7 cellular contexts compared by ENCODE assay signal in genomic region chr9:70917277-70917676, GRCh38.
"Had no signal": no experiment of that assay in that cellular context is flagged by ENCODE, and none has a peak within 500 bp of the region (broad histone marks: within the 10 kb centered on the region; RNA-seq: fewer than 3 reads in every experiment).

No MANE protein-coding gene starts in this region.

- H3K9ac ChIP-seq: GM23248 had no signal

- H3K4me3 Mint-ChIP-seq: GM23338, HFFc6 had no signal

- H2AFZ ChIP-seq: GM23248, GM23338 had no signal

- H3K4me2 ChIP-seq: GM23338 had no signal

- H3K36me3 ChIP-seq: HAP-1 had no signal

- H3K4me1 ChIP-seq: HAP-1 had no signal

- DNase-seq: GM23248, GOT3, H7, HCEC 1CT, HFFc6 had no signal

- H3K27ac Mint-ChIP-seq: GM23338, HFFc6 had no signal

- H3K27ac ChIP-seq: GM23248 had no signal

- H3K4me3 ChIP-seq: GM23248, GM23338, HAP-1 had no signal

- H3K9me3 Mint-ChIP-seq: GM23338, HFFc6 had no signal

- H3K9me3 ChIP-seq: HAP-1 had no signal
